Comparison of ENCODE assay signal across 14 cellular contexts in genomic region chr13:97245011-97245410, GRCh38. TPM values are rescaled to one million over a fixed set of nuclear protein-coding genes. Genes with fewer than 3 reads are reported as not detected.
DNase-seq lines count a peak whose midpoint lies in the region; ATAC-seq and TF ChIP-seq lines count a peak whose summit lies in the region.
"Had no signal": no experiment of that assay in that cellular context is flagged by ENCODE, and none has a peak within 500 bp of the region (broad histone marks: within the 10 kb centered on the region; RNA-seq: fewer than 3 reads in every experiment).

No MANE protein-coding gene starts in this region.

- in situ Hi-C loops in ACHN (cut with HindIII; ENCODE audit: low pct_ligation_motif_present, low pct_unique_long_range_greater_than_20kb, low sequenced_read_pairs), result no loop called here

- DNase-seq in heart right ventricle (no peak), left cardiac atrium (no peak), sigmoid colon (no peak), aorta (no peak), NCI-H2081 (lab: John Stamatoyannopoulos, UW) (no peak), ACHN (no peak), BE2C (no peak)
- DNase-seq: colonic mucosa, DMS79, erythroblast, H9, NCI-H446 treated with DMSO at 0.1 percent for 48 hours, T-helper 2 cell had no signal

- H3K9me3 ChIP-seq in heart right ventricle (no peaks in the 10 kb centered on the region), liver (ENCODE audit: control insufficient read depth in 4 of 4, low read length in 3 of 4) (no peaks in the 10 kb centered on the region), sigmoid colon (no peaks in the 10 kb centered on the region), aorta (ENCODE audit: control insufficient read depth, low read length) (no peaks in the 10 kb centered on the region), BE2C (no peaks in the 10 kb centered on the region)
- H3K9me3 ChIP-seq: colonic mucosa had no signal

- no peak for ATAC-seq in heart right ventricle
- no peak for ATAC-seq in left cardiac atrium
- ATAC-seq in aorta (ENCODE audit: low FRiP score), result no peak

- TF ChIP-seq CTCF in heart right ventricle (IDR thresholded peaks at IDR 0.05) (no peak), liver (IDR thresholded peaks at IDR 0.05; ENCODE audit: low read depth, low read length, missing input control) (no peak), sigmoid colon (IDR thresholded peaks at IDR 0.05) (no peak), BE2C (IDR thresholded peaks at IDR 0.05; ENCODE audit: low read depth, low read length) (no peak)

- peak overlapping the region in 9 of 10 donors; percentile 36 to 88 (median 71) for H3K27ac ChIP-seq in heart right ventricle
- H3K27ac ChIP-seq in liver (ENCODE audit: low read depth in 1 of 2, low read length in 2 of 2), result peak overlapping the region; percentile 20 to 44
- H3K27ac ChIP-seq in sigmoid colon, result peak overlapping the region; percentile 75 to 85 (median 81)
- peak overlapping the region; percentile 74 to 82 for H3K27ac ChIP-seq in aorta (ENCODE audit: low read depth in 1 of 2, low read length in 2 of 2)

- TF ChIP-seq POLR2A in sigmoid colon (IDR thresholded peaks at IDR 0.05), result no peak

- no peak overlapping the region for H3K9ac ChIP-seq in liver (ENCODE audit: low read depth in 1 of 2, low read length in 2 of 2)

- H3K36me3 ChIP-seq in heart right ventricle, result no peaks in the 10 kb centered on the region
- H3K36me3 ChIP-seq in liver (ENCODE audit: control insufficient read depth in 4 of 4, insufficient read depth in 3 of 4, low read depth in 1 of 4, low read length in 3 of 4), result peaks cover 0 to 3% (median 0%) of the 10 kb centered on the region in 4 donors
- H3K36me3 ChIP-seq in sigmoid colon, result no peaks in the 10 kb centered on the region
- H3K36me3 ChIP-seq in aorta (ENCODE audit: control insufficient read depth in 1 of 2, insufficient read depth in 2 of 2, low read length in 1 of 2), result no peaks in the 10 kb centered on the region
- no peaks in the 10 kb centered on the region for H3K36me3 ChIP-seq in BE2C
- H3K36me3 ChIP-seq: colonic mucosa had no signal

- TF ChIP-seq RAD21 in liver (IDR thresholded peaks at IDR 0.05), result no peak

- intact Hi-C loops in heart right ventricle (cut with DNase I), result no loop called here
- intact Hi-C loops in left cardiac atrium (cut with DNase I), result no loop called here
- intact Hi-C loops in sigmoid colon (cut with DNase I), result no loop called here
- intact Hi-C loops in aorta (cut with DNase I), result no loop called here

- no peak for TF ChIP-seq EP300 in sigmoid colon (IDR thresholded peaks at IDR 0.05)

- H3K4me3 ChIP-seq in heart right ventricle (no peak overlapping the region), liver (ENCODE audit: low read depth in 1 of 3, low read length in 3 of 3) (no peak overlapping the region), sigmoid colon (no peak overlapping the region), aorta (ENCODE audit: low read length in 2 of 2) (no peak overlapping the region), BE2C (ENCODE audit: low read depth, low read length) (no peak overlapping the region)
- H3K4me3 ChIP-seq: colonic mucosa had no signal

- H3K4me1 ChIP-seq in heart right ventricle (peaks cover 25 to 100% (median 97%) of the 10 kb centered on the region in 9 donors), liver (ENCODE audit: control insufficient read depth in 4 of 4, insufficient read depth in 4 of 4, low read length in 3 of 4) (peaks cover 16 to 85% (median 44%) of the 10 kb centered on the region in 4 donors), sigmoid colon (peaks cover 0 to 95% (median 92%) of the 10 kb centered on the region in 4 donors), aorta (ENCODE audit: control insufficient read depth in 1 of 2, insufficient read depth in 2 of 2, low read length in 2 of 2) (peaks cover under 1 to 10% of the 10 kb centered on the region in 2 donors), BE2C (peaks cover 9% of the 10 kb centered on the region; the same call in 1 of the 2 replicates)
- H3K4me1 ChIP-seq: colonic mucosa had no signal

- no peaks in the 10 kb centered on the region for H3K27me3 ChIP-seq in heart right ventricle
- H3K27me3 ChIP-seq in liver (ENCODE audit: control insufficient read depth in 4 of 4, insufficient read depth in 4 of 4, low read length in 3 of 4), result no peaks in the 10 kb centered on the region
- H3K27me3 ChIP-seq in sigmoid colon, result no peaks in the 10 kb centered on the region
- H3K27me3 ChIP-seq in aorta (ENCODE audit: control insufficient read depth in 1 of 2, insufficient read depth in 2 of 2, low read length in 1 of 2), result no peaks in the 10 kb centered on the region
- H3K27me3 ChIP-seq in BE2C, result no peaks in the 10 kb centered on the region
- H3K27me3 ChIP-seq: colonic mucosa had no signal

TF ChIP-seq in liver, 16 proteins besides CTCF, POLR2A, EP300 and RAD21:
- TF ChIP-seq HNF4A (conservative IDR thresholded peaks at IDR 0.05), result peak; percentile 23 to 39
- TF ChIP-seq NR2F2 (IDR thresholded peaks at IDR 0.05), result no peak
- no peak for TF ChIP-seq ZBTB33 (IDR thresholded peaks at IDR 0.05)
- peak; percentile 64 for TF ChIP-seq YY1 (IDR thresholded peaks at IDR 0.05)
- TF ChIP-seq, protein P1, sequence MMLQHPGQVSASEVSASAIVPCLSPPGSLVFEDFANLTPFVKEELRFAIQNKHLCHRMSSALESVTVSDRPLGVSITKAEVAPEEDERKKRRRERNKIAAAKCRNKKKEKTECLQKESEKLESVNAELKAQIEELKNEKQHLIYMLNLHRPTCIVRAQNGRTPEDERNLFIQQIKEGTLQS (IDR thresholded peaks at IDR 0.05), result no peak

RNA-seq across cellular contexts. Expression of gene MBNL2, which starts 22.9 kb away (rescaled TPM):
- total RNA-seq in heart right ventricle (10 to 100 TPM; 59.7 to 95.0 (median 85.2) TPM), left cardiac atrium (10 to 100 TPM; 52.0 to 60.3 TPM), liver (10 to 100 TPM; 16.0 to 49.6 TPM), sigmoid colon (100 to 1,000 TPM in 1 of 4 donors, 10 to 100 TPM in 3; 84.7 to 110 (median 95.1) TPM), aorta (10 to 100 TPM; 73.4 to 79.4 TPM)
- polyA plus RNA-seq in heart right ventricle (10 to 100 TPM; 17.2 to 18.7 TPM), liver (10 to 100 TPM; 32.5 to 41.0 TPM), sigmoid colon (10 to 100 TPM; 11.8 to 16.2 (median 14.8) TPM), aorta (10 to 100 TPM; 26.5 to 38.0 TPM)
- 20.9 TPM for polyA plus RNA-seq in BE2C (2012; ENCODE audit: insufficient read depth, insufficient read length, low read depth)
